Comparison of ENCODE assay signal across 1 cellular context in genomic region chr13:113122571-113123225, GRCh38.
A peak's percentile ranks its signal among the peaks of the same experiment; 100 is the strongest.
TF ChIP-seq lines count a peak whose summit lies in the region.

Gene F10 (plus strand): TSS chr13:113122799. CDS start chr13:113122856, 57 bp downstream.

TF ChIP-seq in HepG2, 621 proteins besides CTCF, POLR2A, EP300 and RAD21 (continued from another document and continues in another):
- TF ChIP-seq PHB2 (IDR thresholded peaks at IDR 0.05; ENCODE audit: partially characterized antibody), result no peak
- peak; percentile 91 for TF ChIP-seq ZFY (CRISPR knock-in tag; IDR thresholded peaks at IDR 0.05)
- TF ChIP-seq CENPX (CRISPR knock-in tag; IDR thresholded peaks at IDR 0.05), result no peak
- TF ChIP-seq SNAPC2 (CRISPR knock-in tag; IDR thresholded peaks at IDR 0.05), result peak; percentile 98
- TF ChIP-seq, protein P1, sequence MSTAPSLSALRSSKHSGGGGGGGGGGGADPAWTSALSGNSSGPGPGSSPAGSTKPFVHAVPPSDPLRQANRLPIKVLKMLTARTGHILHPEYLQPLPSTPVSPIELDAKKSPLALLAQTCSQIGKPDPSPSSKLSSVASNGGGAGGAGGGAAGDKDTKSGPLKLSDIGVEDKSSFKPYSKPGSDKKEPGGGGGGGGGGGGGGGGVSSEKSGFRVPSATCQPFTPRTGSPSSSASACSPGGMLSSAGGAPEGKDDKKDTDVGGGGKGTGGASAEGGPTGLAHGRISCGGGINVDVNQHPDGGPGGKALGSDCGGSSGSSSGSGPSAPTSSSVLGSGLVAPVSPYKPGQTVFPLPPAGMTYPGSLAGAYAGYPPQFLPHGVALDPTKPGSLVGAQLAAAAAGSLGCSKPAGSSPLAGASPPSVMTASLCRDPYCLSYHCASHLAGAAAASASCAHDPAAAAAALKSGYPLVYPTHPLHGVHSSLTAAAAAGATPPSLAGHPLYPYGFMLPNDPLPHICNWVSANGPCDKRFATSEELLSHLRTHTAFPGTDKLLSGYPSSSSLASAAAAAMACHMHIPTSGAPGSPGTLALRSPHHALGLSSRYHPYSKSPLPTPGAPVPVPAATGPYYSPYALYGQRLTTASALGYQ (CRISPR knock-in tag; IDR thresholded peaks at IDR 0.05), result peak; percentile 85
- TF ChIP-seq, protein P2, sequence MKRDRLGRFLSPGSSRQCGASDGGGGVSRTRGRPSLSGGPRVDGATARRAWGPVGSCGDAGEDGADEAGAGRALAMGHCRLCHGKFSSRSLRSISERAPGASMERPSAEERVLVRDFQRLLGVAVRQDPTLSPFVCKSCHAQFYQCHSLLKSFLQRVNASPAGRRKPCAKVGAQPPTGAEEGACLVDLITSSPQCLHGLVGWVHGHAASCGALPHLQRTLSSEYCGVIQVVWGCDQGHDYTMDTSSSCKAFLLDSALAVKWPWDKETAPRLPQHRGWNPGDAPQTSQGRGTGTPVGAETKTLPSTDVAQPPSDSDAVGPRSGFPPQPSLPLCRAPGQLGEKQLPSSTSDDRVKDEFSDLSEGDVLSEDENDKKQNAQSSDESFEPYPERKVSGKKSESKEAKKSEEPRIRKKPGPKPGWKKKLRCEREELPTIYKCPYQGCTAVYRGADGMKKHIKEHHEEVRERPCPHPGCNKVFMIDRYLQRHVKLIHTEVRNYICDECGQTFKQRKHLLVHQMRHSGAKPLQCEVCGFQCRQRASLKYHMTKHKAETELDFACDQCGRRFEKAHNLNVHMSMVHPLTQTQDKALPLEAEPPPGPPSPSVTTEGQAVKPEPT (CRISPR knock-in tag; IDR thresholded peaks at IDR 0.05; ENCODE audit: low read depth), result 0 out of 2 replicates have a peak, but pooled peaks have one; percentile 69
- no peak; the same call in 1 of the 2 replicates for TF ChIP-seq GATA4 (IDR thresholded peaks at IDR 0.05; ENCODE audit: borderline replicate concordance, low read depth)
- no peak for TF ChIP-seq ZBTB7A (CRISPR knock-in tag; IDR thresholded peaks at IDR 0.05)
- TF ChIP-seq SNAPC4 (CRISPR knock-in tag; IDR thresholded peaks at IDR 0.05), result no peak; the same call in 1 of the 2 replicates
- TF ChIP-seq, protein P3, sequence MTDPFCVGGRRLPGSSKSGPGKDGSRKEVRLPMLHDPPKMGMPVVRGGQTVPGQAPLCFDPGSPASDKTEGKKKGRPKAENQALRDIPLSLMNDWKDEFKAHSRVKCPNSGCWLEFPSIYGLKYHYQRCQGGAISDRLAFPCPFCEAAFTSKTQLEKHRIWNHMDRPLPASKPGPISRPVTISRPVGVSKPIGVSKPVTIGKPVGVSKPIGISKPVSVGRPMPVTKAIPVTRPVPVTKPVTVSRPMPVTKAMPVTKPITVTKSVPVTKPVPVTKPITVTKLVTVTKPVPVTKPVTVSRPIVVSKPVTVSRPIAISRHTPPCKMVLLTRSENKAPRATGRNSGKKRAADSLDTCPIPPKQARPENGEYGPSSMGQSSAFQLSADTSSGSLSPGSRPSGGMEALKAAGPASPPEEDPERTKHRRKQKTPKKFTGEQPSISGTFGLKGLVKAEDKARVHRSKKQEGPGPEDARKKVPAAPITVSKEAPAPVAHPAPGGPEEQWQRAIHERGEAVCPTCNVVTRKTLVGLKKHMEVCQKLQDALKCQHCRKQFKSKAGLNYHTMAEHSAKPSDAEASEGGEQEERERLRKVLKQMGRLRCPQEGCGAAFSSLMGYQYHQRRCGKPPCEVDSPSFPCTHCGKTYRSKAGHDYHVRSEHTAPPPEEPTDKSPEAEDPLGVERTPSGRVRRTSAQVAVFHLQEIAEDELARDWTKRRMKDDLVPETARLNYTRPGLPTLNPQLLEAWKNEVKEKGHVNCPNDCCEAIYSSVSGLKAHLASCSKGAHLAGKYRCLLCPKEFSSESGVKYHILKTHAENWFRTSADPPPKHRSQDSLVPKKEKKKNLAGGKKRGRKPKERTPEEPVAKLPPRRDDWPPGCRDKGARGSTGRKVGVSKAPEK (CRISPR knock-in tag; IDR thresholded peaks at IDR 0.05; ENCODE audit: borderline replicate concordance), result peak; percentile 88; the same call in 1 of the 2 replicates
- no peak for TF ChIP-seq RNF2 (conservative IDR thresholded peaks at IDR 0.05; ENCODE audit: low read depth)
- peak; percentile 43 for TF ChIP-seq PHF5A (CRISPR knock-in tag; IDR thresholded peaks at IDR 0.05; ENCODE audit: low read depth, unreplicated experiment)
- TF ChIP-seq CREB3 (CRISPR knock-in tag; IDR thresholded peaks at IDR 0.05), result no peak
- peak; percentile 66; the same call in 1 of the 2 replicates for TF ChIP-seq ZNF891 (CRISPR knock-in tag; IDR thresholded peaks at IDR 0.05)
- TF ChIP-seq TRIM22 (IDR thresholded peaks at IDR 0.05), result no peak
- no peak for TF ChIP-seq ZNF446 (CRISPR knock-in tag; IDR thresholded peaks at IDR 0.05)
- no peak for TF ChIP-seq NCOA5 (CRISPR knock-in tag; IDR thresholded peaks at IDR 0.05)
- no peak for TF ChIP-seq MBD4 (IDR thresholded peaks at IDR 0.05; ENCODE audit: borderline replicate concordance, low read length)
- TF ChIP-seq ZSCAN30 (CRISPR knock-in tag; IDR thresholded peaks at IDR 0.05), result no peak
- no peak for TF ChIP-seq ATF1 (CRISPR knock-in tag; IDR thresholded peaks at IDR 0.05)
- TF ChIP-seq ADNP (CRISPR knock-in tag; IDR thresholded peaks at IDR 0.05), result 0 out of 2 replicates have a peak, but pooled peaks have one; percentile 22
- no peak for TF ChIP-seq U2AF1 (optimal IDR thresholded peaks at IDR 0.05; ENCODE audit: low read depth, low read length)
- peak; percentile 86 for TF ChIP-seq ZNF564 (CRISPR knock-in tag; IDR thresholded peaks at IDR 0.05)
- peak; percentile 59 for TF ChIP-seq RARA (CRISPR knock-in tag; IDR thresholded peaks at IDR 0.05)
- TF ChIP-seq ZFX (CRISPR knock-in tag; IDR thresholded peaks at IDR 0.05; ENCODE audit: low read depth), result peak; percentile 93
- TF ChIP-seq ZNF549 (CRISPR knock-in tag; IDR thresholded peaks at IDR 0.05), result no peak
- no peak; the same call in 1 of the 2 replicates for TF ChIP-seq FOSL2 (CRISPR knock-in tag; IDR thresholded peaks at IDR 0.05)
- no peak for TF ChIP-seq HOXA7 (CRISPR knock-in tag; IDR thresholded peaks at IDR 0.05)
- TF ChIP-seq PTBP1 (IDR thresholded peaks at IDR 0.05; ENCODE audit: low read depth, low read length, poor library complexity, severe bottlenecking), result no peak
- no peak for TF ChIP-seq ZNF567 (CRISPR knock-in tag; IDR thresholded peaks at IDR 0.05; ENCODE audit: borderline replicate concordance)
- no peak for TF ChIP-seq TBX3 (IDR thresholded peaks at IDR 0.05; ENCODE audit: borderline replicate concordance)
- no peak for TF ChIP-seq CENPT (CRISPR knock-in tag; IDR thresholded peaks at IDR 0.05; ENCODE audit: low read depth)
- no peak for TF ChIP-seq ZBTB44 (CRISPR knock-in tag; IDR thresholded peaks at IDR 0.05)
- TF ChIP-seq THAP11 (CRISPR knock-in tag; IDR thresholded peaks at IDR 0.05), result peak; percentile 72
- peak; percentile 92; the same call in 1 of the 2 replicates for TF ChIP-seq ZNF766 (CRISPR knock-in tag; IDR thresholded peaks at IDR 0.05; ENCODE audit: borderline replicate concordance)
- 0 out of 2 replicates have a peak, but pooled peaks have one; percentile 22 for TF ChIP-seq MIXL1 (CRISPR knock-in tag; IDR thresholded peaks at IDR 0.05)
- TF ChIP-seq, protein P4, sequence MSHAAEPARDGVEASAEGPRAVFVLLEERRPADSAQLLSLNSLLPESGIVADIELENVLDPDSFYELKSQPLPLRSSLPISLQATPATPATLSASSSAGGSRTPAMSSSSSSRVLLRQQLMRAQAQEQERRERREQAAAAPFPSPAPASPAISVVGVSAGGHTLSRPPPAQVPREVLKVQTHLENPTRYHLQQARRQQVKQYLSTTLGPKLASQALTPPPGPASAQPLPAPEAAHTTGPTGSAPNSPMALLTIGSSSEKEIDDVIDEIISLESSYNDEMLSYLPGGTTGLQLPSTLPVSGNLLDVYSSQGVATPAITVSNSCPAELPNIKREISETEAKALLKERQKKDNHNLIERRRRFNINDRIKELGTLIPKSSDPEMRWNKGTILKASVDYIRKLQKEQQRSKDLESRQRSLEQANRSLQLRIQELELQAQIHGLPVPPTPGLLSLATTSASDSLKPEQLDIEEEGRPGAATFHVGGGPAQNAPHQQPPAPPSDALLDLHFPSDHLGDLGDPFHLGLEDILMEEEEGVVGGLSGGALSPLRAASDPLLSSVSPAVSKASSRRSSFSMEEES (CRISPR knock-in tag; IDR thresholded peaks at IDR 0.05), result peak; percentile 34; the same call in 1 of the 2 replicates
- no peak for TF ChIP-seq ZNF781 (CRISPR knock-in tag; IDR thresholded peaks at IDR 0.05; ENCODE audit: borderline replicate concordance, not compliant biosample characterization)
- TF ChIP-seq ZNF337 (CRISPR knock-in tag; IDR thresholded peaks at IDR 0.05; ENCODE audit: borderline replicate concordance, low read depth), result no peak
- TF ChIP-seq ZNF546 (CRISPR knock-in tag; conservative IDR thresholded peaks at IDR 0.05), result 0 out of 2 replicates have a peak, but pooled peaks have one; percentile 56
- no peak for TF ChIP-seq SP140L (CRISPR knock-in tag; IDR thresholded peaks at IDR 0.05; ENCODE audit: borderline replicate concordance)
- TF ChIP-seq JUNB (CRISPR knock-in tag; IDR thresholded peaks at IDR 0.05; ENCODE audit: borderline replicate concordance), result no peak
- TF ChIP-seq, protein P5, sequence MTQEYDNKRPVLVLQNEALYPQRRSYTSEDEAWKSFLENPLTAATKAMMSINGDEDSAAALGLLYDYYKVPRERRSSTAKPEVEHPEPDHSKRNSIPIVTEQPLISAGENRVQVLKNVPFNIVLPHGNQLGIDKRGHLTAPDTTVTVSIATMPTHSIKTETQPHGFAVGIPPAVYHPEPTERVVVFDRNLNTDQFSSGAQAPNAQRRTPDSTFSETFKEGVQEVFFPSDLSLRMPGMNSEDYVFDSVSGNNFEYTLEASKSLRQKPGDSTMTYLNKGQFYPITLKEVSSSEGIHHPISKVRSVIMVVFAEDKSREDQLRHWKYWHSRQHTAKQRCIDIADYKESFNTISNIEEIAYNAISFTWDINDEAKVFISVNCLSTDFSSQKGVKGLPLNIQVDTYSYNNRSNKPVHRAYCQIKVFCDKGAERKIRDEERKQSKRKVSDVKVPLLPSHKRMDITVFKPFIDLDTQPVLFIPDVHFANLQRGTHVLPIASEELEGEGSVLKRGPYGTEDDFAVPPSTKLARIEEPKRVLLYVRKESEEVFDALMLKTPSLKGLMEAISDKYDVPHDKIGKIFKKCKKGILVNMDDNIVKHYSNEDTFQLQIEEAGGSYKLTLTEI (CRISPR knock-in tag; conservative IDR thresholded peaks at IDR 0.05), result no peak
- TF ChIP-seq SKI (IDR thresholded peaks at IDR 0.05; ENCODE audit: partially characterized antibody), result peak; percentile 92
- TF ChIP-seq PCBP2 (optimal IDR thresholded peaks at IDR 0.05; ENCODE audit: low read depth, low read length, poor library complexity, severe bottlenecking), result no peak
